Comparison of ENCODE assay signal across 20 cellular contexts in genomic region chr7:44159824-44160630, GRCh38. TPM values are rescaled to one million over a fixed set of nuclear protein-coding genes. Genes with fewer than 3 reads are reported as not detected.
"Had no signal": no experiment of that assay in that cellular context is flagged by ENCODE, and none has a peak within 500 bp of the region (broad histone marks: within the 10 kb centered on the region; RNA-seq: fewer than 3 reads in every experiment).

No MANE protein-coding gene starts in this region.

- H3K36me3 ChIP-seq: ascending aorta, breast epithelium had no signal

- H3K4me3 ChIP-seq: ascending aorta, breast epithelium, lung had no signal

- H3K27ac ChIP-seq: ascending aorta, breast epithelium, parathyroid adenoma had no signal

- H3K4me3 Mint-ChIP-seq: activated CD4-positive, alpha-beta T cell treated with anti-CD3 and anti-CD28 coated beads, Interleukin-2, amount 10 ng/mL, durations not matched to agents 7 days and 5 days; activated naive CD4-positive, alpha-beta T cell treated with anti-CD3 and anti-CD28 coated beads, Interleukin-2, amount 10 ng/mL, durations not matched to agents 7 days and 5 days; T-cell; type B pancreatic cell had no signal

- H3K27me3 ChIP-seq: ascending aorta, breast epithelium had no signal

- H3K9me3 Mint-ChIP-seq: activated CD4-positive, alpha-beta T cell treated with anti-CD3 and anti-CD28 coated beads, Interleukin-2, amount 10 ng/mL, durations not matched to agents 7 days and 5 days; activated naive CD4-positive, alpha-beta T cell treated with anti-CD3 and anti-CD28 coated beads, Interleukin-2, amount 10 ng/mL, durations not matched to agents 7 days and 5 days; type B pancreatic cell had no signal

- H3K27me3 Mint-ChIP-seq: type B pancreatic cell had no signal

- H3K36me3 Mint-ChIP-seq: activated naive CD4-positive, alpha-beta T cell treated with anti-CD3 and anti-CD28 coated beads, Interleukin-2, amount 10 ng/mL, durations not matched to agents 7 days and 5 days; T-cell; type B pancreatic cell had no signal

- H3K4me1 Mint-ChIP-seq: activated CD4-positive, alpha-beta T cell treated with anti-CD3 and anti-CD28 coated beads, Interleukin-2, amount 10 ng/mL, durations not matched to agents 7 days and 5 days; activated naive CD4-positive, alpha-beta T cell treated with anti-CD3 and anti-CD28 coated beads, Interleukin-2, amount 10 ng/mL, durations not matched to agents 7 days and 5 days; T-cell had no signal

- H3K4me1 ChIP-seq: ascending aorta, breast epithelium, parathyroid adenoma had no signal

- H3K27ac Mint-ChIP-seq: activated CD4-positive, alpha-beta T cell treated with anti-CD3 and anti-CD28 coated beads, Interleukin-2, amount 10 ng/mL, durations not matched to agents 7 days and 5 days; activated naive CD4-positive, alpha-beta T cell treated with anti-CD3 and anti-CD28 coated beads, Interleukin-2, amount 10 ng/mL, durations not matched to agents 7 days and 5 days; T-cell; type B pancreatic cell had no signal

- ATAC-seq: esophagus mucosa, T-cell had no signal

- DNase-seq: activated CD4-positive, alpha-beta T cell treated with anti-CD3 and anti-CD28 coated beads, Interleukin-2, amount 10 ng/mL, durations not matched to agents 7 days and 5 days; activated CD8-positive, alpha-beta memory T cell treated with anti-CD3 and anti-CD28 coated beads for 24 hours; activated naive CD4-positive, alpha-beta T cell treated with anti-CD3 and anti-CD28 coated beads, Interleukin-2, amount 10 ng/mL, durations not matched to agents 7 days and 5 days; activated T-cell treated with anti-CD3 and anti-CD28 coated beads for 4 hours; retina; SK-N-SH; small intestine; stimulated activated CD4-positive, alpha-beta T cell treated with anti-CD3 and anti-CD28 coated beads, Interleukin-4, amount 100 ng/mL, for 4 hours; stimulated activated CD8-positive, alpha-beta memory T cell treated with anti-CD3 and anti-CD28 coated beads, Interleukin-4, amount 100 ng/mL, for 48 hours; stimulated activated naive CD4-positive, alpha-beta T cell treated with Interleukin-2 at 50 U/mL for 16 hours; T-cell; T-helper 9 cell had no signal

- H3K9me3 ChIP-seq: ascending aorta, breast epithelium, SK-N-SH had no signal

RNA-seq across cellular contexts. Expression of gene MYL7, which starts 18.9 kb away (rescaled TPM):
- total RNA-seq: activated CD4-positive, alpha-beta T cell treated with anti-CD3 and anti-CD28 coated beads, Interleukin-2, amount 10 ng/mL, durations not matched to agents 7 days and 5 days; ascending aorta; esophagus mucosa; glomerular endothelial cell; myocyte; T-cell had no signal

RNA-seq across cellular contexts. Expression of gene GCK, which starts 29.2 kb away (rescaled TPM):
- total RNA-seq: activated CD4-positive, alpha-beta T cell treated with anti-CD3 and anti-CD28 coated beads, Interleukin-2, amount 10 ng/mL, durations not matched to agents 7 days and 5 days; esophagus mucosa had no signal
